In genomic region chr1:220093361-220094015, GRCh38 we compare ENCODE assay signal across 1 cellular context.
TF ChIP-seq lines count a peak whose summit lies in the region.

No MANE protein-coding gene starts in this region.

TF ChIP-seq in K562, 482 proteins besides CTCF, POLR2A, EP300 and RAD21 (continued from another document and continues in another):
- TF ChIP-seq BRF1 (IDR thresholded peaks at IDR 0.05; ENCODE audit: borderline replicate concordance, extremely low read depth, insufficient read length) (no peak), MLX (CRISPR knock-in tag; conservative IDR thresholded peaks at IDR 0.05) (no peak), ZNF449 (CRISPR knock-in tag; IDR thresholded peaks at IDR 0.05) (no peak), SREBF1 (IDR thresholded peaks at IDR 0.05; ENCODE audit: borderline replicate concordance, low read depth, low read length) (no peak), SPI1 (IDR thresholded peaks at IDR 0.05; ENCODE audit: borderline replicate concordance, low read depth, low read length) (no peak), GTF2E2 (tag; IDR thresholded peaks at IDR 0.05) (no peak), ZFP1 (CRISPR knock-in tag; IDR thresholded peaks at IDR 0.05) (no peak), ZNF124 (CRISPR knock-in tag; IDR thresholded peaks at IDR 0.05) (no peak), TAL1 (IDR thresholded peaks at IDR 0.05) (no peak), ZNF282 (CRISPR knock-in tag; IDR thresholded peaks at IDR 0.05) (no peak), ZNF778 (CRISPR knock-in tag; IDR thresholded peaks at IDR 0.05) (no peak), ZNF639 (CRISPR knock-in tag; conservative IDR thresholded peaks at IDR 0.05 in 1 of 2, IDR thresholded peaks at IDR 0.05 in 1 of 2) (no peak), MAFK (IDR thresholded peaks at IDR 0.05; ENCODE audit: low read length) (no peak), XRCC4 (IDR thresholded peaks at IDR 0.05; ENCODE audit: extremely low read depth, insufficient read depth, insufficient read length) (no peak), NFYB (IDR thresholded peaks at IDR 0.05; ENCODE audit: extremely low read depth, insufficient read length) (peak; percentile 17), SREBF2 (CRISPR knock-in tag; IDR thresholded peaks at IDR 0.05) (no peak), ZBTB40 (IDR thresholded peaks at IDR 0.05) (no peak), ZBTB40 (CRISPR knock-in tag; IDR thresholded peaks at IDR 0.05) (no peak)
- TF ChIP-seq, protein P1, sequence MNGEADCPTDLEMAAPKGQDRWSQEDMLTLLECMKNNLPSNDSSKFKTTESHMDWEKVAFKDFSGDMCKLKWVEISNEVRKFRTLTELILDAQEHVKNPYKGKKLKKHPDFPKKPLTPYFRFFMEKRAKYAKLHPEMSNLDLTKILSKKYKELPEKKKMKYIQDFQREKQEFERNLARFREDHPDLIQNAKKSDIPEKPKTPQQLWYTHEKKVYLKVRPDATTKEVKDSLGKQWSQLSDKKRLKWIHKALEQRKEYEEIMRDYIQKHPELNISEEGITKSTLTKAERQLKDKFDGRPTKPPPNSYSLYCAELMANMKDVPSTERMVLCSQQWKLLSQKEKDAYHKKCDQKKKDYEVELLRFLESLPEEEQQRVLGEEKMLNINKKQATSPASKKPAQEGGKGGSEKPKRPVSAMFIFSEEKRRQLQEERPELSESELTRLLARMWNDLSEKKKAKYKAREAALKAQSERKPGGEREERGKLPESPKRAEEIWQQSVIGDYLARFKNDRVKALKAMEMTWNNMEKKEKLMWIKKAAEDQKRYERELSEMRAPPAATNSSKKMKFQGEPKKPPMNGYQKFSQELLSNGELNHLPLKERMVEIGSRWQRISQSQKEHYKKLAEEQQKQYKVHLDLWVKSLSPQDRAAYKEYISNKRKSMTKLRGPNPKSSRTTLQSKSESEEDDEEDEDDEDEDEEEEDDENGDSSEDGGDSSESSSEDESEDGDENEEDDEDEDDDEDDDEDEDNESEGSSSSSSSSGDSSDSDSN (IDR thresholded peaks at IDR 0.05; ENCODE audit: borderline replicate concordance in 1 of 2, low read depth in 2 of 2, low read length in 2 of 2): no peak
- TF ChIP-seq, protein P2, sequence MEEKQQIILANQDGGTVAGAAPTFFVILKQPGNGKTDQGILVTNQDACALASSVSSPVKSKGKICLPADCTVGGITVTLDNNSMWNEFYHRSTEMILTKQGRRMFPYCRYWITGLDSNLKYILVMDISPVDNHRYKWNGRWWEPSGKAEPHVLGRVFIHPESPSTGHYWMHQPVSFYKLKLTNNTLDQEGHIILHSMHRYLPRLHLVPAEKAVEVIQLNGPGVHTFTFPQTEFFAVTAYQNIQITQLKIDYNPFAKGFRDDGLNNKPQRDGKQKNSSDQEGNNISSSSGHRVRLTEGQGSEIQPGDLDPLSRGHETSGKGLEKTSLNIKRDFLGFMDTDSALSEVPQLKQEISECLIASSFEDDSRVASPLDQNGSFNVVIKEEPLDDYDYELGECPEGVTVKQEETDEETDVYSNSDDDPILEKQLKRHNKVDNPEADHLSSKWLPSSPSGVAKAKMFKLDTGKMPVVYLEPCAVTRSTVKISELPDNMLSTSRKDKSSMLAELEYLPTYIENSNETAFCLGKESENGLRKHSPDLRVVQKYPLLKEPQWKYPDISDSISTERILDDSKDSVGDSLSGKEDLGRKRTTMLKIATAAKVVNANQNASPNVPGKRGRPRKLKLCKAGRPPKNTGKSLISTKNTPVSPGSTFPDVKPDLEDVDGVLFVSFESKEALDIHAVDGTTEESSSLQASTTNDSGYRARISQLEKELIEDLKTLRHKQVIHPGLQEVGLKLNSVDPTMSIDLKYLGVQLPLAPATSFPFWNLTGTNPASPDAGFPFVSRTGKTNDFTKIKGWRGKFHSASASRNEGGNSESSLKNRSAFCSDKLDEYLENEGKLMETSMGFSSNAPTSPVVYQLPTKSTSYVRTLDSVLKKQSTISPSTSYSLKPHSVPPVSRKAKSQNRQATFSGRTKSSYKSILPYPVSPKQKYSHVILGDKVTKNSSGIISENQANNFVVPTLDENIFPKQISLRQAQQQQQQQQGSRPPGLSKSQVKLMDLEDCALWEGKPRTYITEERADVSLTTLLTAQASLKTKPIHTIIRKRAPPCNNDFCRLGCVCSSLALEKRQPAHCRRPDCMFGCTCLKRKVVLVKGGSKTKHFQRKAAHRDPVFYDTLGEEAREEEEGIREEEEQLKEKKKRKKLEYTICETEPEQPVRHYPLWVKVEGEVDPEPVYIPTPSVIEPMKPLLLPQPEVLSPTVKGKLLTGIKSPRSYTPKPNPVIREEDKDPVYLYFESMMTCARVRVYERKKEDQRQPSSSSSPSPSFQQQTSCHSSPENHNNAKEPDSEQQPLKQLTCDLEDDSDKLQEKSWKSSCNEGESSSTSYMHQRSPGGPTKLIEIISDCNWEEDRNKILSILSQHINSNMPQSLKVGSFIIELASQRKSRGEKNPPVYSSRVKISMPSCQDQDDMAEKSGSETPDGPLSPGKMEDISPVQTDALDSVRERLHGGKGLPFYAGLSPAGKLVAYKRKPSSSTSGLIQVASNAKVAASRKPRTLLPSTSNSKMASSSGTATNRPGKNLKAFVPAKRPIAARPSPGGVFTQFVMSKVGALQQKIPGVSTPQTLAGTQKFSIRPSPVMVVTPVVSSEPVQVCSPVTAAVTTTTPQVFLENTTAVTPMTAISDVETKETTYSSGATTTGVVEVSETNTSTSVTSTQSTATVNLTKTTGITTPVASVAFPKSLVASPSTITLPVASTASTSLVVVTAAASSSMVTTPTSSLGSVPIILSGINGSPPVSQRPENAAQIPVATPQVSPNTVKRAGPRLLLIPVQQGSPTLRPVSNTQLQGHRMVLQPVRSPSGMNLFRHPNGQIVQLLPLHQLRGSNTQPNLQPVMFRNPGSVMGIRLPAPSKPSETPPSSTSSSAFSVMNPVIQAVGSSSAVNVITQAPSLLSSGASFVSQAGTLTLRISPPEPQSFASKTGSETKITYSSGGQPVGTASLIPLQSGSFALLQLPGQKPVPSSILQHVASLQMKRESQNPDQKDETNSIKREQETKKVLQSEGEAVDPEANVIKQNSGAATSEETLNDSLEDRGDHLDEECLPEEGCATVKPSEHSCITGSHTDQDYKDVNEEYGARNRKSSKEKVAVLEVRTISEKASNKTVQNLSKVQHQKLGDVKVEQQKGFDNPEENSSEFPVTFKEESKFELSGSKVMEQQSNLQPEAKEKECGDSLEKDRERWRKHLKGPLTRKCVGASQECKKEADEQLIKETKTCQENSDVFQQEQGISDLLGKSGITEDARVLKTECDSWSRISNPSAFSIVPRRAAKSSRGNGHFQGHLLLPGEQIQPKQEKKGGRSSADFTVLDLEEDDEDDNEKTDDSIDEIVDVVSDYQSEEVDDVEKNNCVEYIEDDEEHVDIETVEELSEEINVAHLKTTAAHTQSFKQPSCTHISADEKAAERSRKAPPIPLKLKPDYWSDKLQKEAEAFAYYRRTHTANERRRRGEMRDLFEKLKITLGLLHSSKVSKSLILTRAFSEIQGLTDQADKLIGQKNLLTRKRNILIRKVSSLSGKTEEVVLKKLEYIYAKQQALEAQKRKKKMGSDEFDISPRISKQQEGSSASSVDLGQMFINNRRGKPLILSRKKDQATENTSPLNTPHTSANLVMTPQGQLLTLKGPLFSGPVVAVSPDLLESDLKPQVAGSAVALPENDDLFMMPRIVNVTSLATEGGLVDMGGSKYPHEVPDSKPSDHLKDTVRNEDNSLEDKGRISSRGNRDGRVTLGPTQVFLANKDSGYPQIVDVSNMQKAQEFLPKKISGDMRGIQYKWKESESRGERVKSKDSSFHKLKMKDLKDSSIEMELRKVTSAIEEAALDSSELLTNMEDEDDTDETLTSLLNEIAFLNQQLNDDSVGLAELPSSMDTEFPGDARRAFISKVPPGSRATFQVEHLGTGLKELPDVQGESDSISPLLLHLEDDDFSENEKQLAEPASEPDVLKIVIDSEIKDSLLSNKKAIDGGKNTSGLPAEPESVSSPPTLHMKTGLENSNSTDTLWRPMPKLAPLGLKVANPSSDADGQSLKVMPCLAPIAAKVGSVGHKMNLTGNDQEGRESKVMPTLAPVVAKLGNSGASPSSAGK (IDR thresholded peaks at IDR 0.05): peak; percentile 69
